Comparison of ENCODE assay signal across 8 cellular contexts in genomic region chr13:101474419-101474957, GRCh38. TPM values are rescaled to one million over a fixed set of nuclear protein-coding genes. Genes with fewer than 3 reads are reported as not detected.
DNase-seq lines count a peak whose midpoint lies in the region; TF ChIP-seq lines count a peak whose summit lies in the region.

No MANE protein-coding gene starts in this region.

- H3K27ac Mint-ChIP-seq in chondrocyte (ENCODE audit: unreplicated experiment): peak overlapping the region; percentile 83

- TF ChIP-seq CTCF in BJ (IDR thresholded peaks at IDR 0.05; ENCODE audit: insufficient read depth, low read depth, low read length) (peak; percentile 66), chondrocyte (IDR thresholded peaks at IDR 0.05) (peak; percentile 80)

- H3K4me3 ChIP-seq in BJ (ENCODE audit: low read depth, low read length): no peak overlapping the region

- no peaks in the 10 kb centered on the region for H3K36me3 ChIP-seq in BJ (ENCODE audit: control insufficient read depth, insufficient read depth, low read length)

- H3K27me3 ChIP-seq in BJ (ENCODE audit: control insufficient read depth, insufficient read depth, low read length): no peaks in the 10 kb centered on the region

- POLR2A ChIA-PET in BJ (lab: Charles Lee): no interaction called here

- no peak overlapping the region for H3K4me3 Mint-ChIP-seq in chondrocyte (ENCODE audit: unreplicated experiment)

- H3K9me3 Mint-ChIP-seq in chondrocyte (ENCODE audit: low read depth): peaks cover 18% of the 10 kb centered on the region

- H3K27me3 Mint-ChIP-seq in chondrocyte (ENCODE audit: low read depth): no peaks in the 10 kb centered on the region

- DNase-seq in BJ (ENCODE audit: low read depth): peak; percentile 43
- peak; percentile 71 for DNase-seq in NCI-H2171 treated with DMSO at 0.1 percent for 48 hours (lab: John Stamatoyannopoulos, UW)
- DNase-seq in chondrocyte (ENCODE audit: low spot score): no peak
- peak; percentile 86 for DNase-seq in medulla oblongata (ENCODE audit: extremely low spot score)
- DNase-seq in NCI-H2196 treated with DMSO at 0.1 percent for 48 hours (lab: John Stamatoyannopoulos, UW; ENCODE audit: unreplicated experiment): no peak
- no peak for DNase-seq in activated naive CD4-positive, alpha-beta T cell (lab: John Stamatoyannopoulos, UW)
- no peak for DNase-seq in MV-4-11 (lab: John Stamatoyannopoulos, UW)
- no peak for DNase-seq in DMS53 treated with DMSO at 0.1 percent for 48 hours (lab: John Stamatoyannopoulos, UW; ENCODE audit: unreplicated experiment)

- CTCF ChIA-PET in BJ (lab: Yijun Ruan, JAX): interaction anchor here (0.8 to 3.9 kb wide), 14 partner anchors 10 to 333 kb away, joined by 3 to 63 read pairs (median 4); no protein-coding TSS in a partner anchor

- peaks cover 49% of the 10 kb centered on the region for H3K4me1 Mint-ChIP-seq in chondrocyte (ENCODE audit: low read depth)

- H3K36me3 Mint-ChIP-seq in chondrocyte (ENCODE audit: low read depth): peaks cover 25% of the 10 kb centered on the region

RNA-seq across cellular contexts. Expression of gene ITGBL1, which starts 22.0 kb away (rescaled TPM):
- 73.7 and 93.7 TPM in 2 replicates for polyA plus RNA-seq in BJ (2011; rRNA removed)
- 54.7 and 59.0 TPM in 2 replicates for polyA minus RNA-seq in BJ (2011; rRNA and poly(A)+ RNA removed)
- total RNA-seq in chondrocyte: 391 to 806 TPM (median 407 TPM) in 3 replicates

RNA-seq across cellular contexts. Expression of gene NALCN, which starts 58.2 kb away (rescaled TPM):
- polyA plus RNA-seq in BJ (2011; rRNA removed): 2.9 and 3.7 TPM in 2 replicates
- polyA minus RNA-seq in BJ (2011; rRNA and poly(A)+ RNA removed): 4.4 and 4.7 TPM in 2 replicates
- 38.0 to 59.7 TPM (median 38.6 TPM) in 3 replicates for total RNA-seq in chondrocyte

Comparison
In these comparisons a context has a peak if more than half of its experiments do, and no peak if none do; other contexts are left out.
1. DNase-seq: peak in BJ (single experiment), NCI-H2171 treated with DMSO at 0.1 percent for 48 hours (single experiment) and medulla oblongata (single experiment); none in chondrocyte (single experiment), NCI-H2196 treated with DMSO at 0.1 percent for 48 hours (single experiment), activated naive CD4-positive, alpha-beta T cell (0 of 4), MV-4-11 (single experiment) and DMS53 treated with DMSO at 0.1 percent for 48 hours (single experiment).